1 cellular context compared by ENCODE assay signal in the genomic region with DNA sequence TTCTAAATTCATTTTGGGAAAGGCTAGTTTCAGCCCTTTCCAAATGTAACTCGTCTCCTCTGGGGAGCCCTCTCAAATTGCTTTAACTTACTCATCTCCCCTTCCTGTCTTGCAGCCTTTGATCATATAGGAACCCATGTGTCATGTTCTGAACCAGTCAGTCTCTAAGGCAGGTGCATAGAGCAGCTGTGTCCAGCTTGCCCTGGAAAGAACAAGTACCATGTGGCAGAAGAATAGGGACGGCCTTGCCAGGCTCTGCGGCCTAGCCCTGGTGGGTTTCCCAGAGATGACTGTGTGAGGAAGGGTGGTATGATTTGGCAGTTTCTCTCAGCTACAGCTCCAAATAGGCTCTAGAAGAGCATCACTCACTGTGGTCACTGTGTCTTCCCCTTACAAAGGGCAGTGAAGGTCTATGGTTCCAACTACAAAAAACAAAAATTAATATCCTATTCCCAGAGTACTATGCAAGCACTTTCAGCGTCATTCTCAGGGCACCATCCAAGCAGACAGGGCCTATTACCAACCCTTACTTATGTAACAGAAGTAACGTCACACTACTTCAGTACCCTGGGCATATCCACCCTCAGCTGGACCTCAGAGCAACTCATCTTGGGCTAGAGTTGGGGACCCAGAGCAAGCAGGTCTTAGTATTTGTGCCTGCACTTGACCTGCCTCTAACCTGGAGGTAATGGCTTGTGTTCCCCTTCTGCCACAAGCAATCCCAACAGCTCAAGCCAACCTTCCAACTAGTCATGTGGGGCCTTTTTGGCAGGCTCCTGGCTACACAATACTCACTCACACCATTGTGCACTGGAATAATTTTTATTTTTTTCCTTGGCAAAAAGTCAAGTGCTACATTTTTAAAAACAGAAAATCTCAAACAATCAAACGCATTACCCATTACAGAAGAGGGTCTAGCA.
TF ChIP-seq lines count a peak whose summit lies in the region.

No MANE protein-coding gene starts in this region.

TF ChIP-seq in HepG2, 621 proteins besides CTCF, POLR2A, EP300 and RAD21:
- TF ChIP-seq RBM22 (optimal IDR thresholded peaks at IDR 0.05; ENCODE audit: low read length) = peak; percentile 44
- TF ChIP-seq PRPF4 (IDR thresholded peaks at IDR 0.05; ENCODE audit: low read depth, low read length, poor library complexity, severe bottlenecking) = no peak
